Comparison of ENCODE assay signal across 1 cellular context in the genomic region with DNA sequence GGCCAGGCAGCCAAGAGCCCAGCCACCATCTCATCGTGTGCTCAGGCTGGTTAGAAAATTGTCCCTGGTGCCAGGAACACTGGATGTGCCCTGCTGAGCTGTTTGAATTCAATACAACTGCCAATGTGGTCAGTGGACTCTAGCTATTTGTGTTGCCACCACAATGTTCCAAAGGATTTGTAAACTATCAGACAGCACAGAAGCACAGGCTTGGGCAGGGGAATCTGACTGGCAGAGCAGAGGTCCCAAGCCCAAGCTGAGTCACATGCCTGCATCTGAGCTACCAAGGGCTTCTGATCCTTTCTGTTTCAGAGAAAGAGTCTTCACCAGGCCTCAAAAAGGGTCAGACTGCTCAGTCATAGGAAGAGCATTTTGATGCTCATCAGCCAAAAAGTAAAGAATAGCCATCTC.
TF ChIP-seq lines count a peak whose summit lies in the region.

No MANE protein-coding gene starts in this region.

TF ChIP-seq in GM23338, 12 proteins besides CTCF, POLR2A, EP300 and RAD21 (continued from another document):
- TF ChIP-seq STAT1 (IDR thresholded peaks at IDR 0.05; ENCODE audit: unreplicated experiment) (no peak), JUNB (IDR thresholded peaks at IDR 0.05; ENCODE audit: unreplicated experiment) (no peak), EZH2 (IDR thresholded peaks at IDR 0.05; ENCODE audit: low read depth, unreplicated experiment) (no peak), ZNF114 (CRISPR knock-in tag; IDR thresholded peaks at IDR 0.05) (no peak), POLR2AphosphoS5 (IDR thresholded peaks at IDR 0.05; ENCODE audit: low read depth) (no peak), NANOG (IDR thresholded peaks at IDR 0.05; ENCODE audit: borderline replicate concordance) (no peak), CREB1 (CRISPR knock-in tag; IDR thresholded peaks at IDR 0.05; ENCODE audit: low read depth) (no peak), ZNF331 (CRISPR knock-in tag; IDR thresholded peaks at IDR 0.05; ENCODE audit: low read depth) (no peak)
- TF ChIP-seq, protein P1, sequence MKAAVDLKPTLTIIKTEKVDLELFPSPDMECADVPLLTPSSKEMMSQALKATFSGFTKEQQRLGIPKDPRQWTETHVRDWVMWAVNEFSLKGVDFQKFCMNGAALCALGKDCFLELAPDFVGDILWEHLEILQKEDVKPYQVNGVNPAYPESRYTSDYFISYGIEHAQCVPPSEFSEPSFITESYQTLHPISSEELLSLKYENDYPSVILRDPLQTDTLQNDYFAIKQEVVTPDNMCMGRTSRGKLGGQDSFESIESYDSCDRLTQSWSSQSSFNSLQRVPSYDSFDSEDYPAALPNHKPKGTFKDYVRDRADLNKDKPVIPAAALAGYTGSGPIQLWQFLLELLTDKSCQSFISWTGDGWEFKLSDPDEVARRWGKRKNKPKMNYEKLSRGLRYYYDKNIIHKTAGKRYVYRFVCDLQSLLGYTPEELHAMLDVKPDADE (IDR thresholded peaks at IDR 0.05) = no peak
- TF ChIP-seq, protein P2, sequence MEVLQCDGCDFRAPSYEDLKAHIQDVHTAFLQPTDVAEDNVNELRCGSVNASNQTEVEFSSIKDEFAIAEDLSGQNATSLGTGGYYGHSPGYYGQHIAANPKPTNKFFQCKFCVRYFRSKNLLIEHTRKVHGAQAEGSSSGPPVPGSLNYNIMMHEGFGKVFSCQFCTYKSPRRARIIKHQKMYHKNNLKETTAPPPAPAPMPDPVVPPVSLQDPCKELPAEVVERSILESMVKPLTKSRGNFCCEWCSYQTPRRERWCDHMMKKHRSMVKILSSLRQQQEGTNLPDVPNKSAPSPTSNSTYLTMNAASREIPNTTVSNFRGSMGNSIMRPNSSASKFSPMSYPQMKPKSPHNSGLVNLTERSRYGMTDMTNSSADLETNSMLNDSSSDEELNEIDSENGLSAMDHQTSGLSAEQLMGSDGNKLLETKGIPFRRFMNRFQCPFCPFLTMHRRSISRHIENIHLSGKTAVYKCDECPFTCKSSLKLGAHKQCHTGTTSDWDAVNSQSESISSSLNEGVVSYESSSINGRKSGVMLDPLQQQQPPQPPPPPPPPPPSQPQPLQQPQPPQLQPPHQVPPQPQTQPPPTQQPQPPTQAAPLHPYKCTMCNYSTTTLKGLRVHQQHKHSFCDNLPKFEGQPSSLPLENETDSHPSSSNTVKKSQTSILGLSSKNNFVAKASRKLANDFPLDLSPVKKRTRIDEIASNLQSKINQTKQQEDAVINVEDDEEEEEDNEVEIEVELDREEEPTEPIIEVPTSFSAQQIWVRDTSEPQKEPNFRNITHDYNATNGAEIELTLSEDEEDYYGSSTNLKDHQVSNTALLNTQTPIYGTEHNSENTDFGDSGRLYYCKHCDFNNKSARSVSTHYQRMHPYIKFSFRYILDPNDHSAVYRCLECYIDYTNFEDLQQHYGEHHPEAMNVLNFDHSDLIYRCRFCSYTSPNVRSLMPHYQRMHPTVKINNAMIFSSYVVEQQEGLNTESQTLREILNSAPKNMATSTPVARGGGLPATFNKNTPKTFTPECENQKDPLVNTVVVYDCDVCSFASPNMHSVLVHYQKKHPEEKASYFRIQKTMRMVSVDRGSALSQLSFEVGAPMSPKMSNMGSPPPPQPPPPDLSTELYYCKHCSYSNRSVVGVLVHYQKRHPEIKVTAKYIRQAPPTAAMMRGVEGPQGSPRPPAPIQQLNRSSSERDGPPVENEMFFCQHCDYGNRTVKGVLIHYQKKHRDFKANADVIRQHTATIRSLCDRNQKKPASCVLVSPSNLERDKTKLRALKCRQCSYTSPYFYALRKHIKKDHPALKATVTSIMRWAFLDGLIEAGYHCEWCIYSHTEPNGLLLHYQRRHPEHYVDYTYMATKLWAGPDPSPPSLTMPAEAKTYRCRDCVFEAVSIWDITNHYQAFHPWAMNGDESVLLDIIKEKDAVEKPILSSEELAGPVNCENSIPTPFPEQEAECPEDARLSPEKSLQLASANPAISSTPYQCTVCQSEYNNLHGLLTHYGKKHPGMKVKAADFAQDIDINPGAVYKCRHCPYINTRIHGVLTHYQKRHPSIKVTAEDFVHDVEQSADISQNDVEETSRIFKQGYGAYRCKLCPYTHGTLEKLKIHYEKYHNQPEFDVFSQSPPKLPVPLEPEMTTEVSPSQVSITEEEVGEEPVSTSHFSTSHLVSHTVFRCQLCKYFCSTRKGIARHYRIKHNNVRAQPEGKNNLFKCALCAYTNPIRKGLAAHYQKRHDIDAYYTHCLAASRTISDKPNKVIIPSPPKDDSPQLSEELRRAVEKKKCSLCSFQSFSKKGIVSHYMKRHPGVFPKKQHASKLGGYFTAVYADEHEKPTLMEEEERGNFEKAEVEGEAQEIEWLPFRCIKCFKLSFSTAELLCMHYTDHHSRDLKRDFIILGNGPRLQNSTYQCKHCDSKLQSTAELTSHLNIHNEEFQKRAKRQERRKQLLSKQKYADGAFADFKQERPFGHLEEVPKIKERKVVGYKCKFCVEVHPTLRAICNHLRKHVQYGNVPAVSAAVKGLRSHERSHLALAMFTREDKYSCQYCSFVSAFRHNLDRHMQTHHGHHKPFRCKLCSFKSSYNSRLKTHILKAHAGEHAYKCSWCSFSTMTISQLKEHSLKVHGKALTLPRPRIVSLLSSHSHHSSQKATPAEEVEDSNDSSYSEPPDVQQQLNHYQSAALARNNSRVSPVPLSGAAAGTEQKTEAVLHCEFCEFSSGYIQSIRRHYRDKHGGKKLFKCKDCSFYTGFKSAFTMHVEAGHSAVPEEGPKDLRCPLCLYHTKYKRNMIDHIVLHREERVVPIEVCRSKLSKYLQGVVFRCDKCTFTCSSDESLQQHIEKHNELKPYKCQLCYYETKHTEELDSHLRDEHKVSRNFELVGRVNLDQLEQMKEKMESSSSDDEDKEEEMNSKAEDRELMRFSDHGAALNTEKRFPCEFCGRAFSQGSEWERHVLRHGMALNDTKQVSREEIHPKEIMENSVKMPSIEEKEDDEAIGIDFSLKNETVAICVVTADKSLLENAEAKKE (CRISPR knock-in tag; IDR thresholded peaks at IDR 0.05) = no peak
